Comparison of ENCODE assay signal across 18 cellular contexts in the genomic region with DNA sequence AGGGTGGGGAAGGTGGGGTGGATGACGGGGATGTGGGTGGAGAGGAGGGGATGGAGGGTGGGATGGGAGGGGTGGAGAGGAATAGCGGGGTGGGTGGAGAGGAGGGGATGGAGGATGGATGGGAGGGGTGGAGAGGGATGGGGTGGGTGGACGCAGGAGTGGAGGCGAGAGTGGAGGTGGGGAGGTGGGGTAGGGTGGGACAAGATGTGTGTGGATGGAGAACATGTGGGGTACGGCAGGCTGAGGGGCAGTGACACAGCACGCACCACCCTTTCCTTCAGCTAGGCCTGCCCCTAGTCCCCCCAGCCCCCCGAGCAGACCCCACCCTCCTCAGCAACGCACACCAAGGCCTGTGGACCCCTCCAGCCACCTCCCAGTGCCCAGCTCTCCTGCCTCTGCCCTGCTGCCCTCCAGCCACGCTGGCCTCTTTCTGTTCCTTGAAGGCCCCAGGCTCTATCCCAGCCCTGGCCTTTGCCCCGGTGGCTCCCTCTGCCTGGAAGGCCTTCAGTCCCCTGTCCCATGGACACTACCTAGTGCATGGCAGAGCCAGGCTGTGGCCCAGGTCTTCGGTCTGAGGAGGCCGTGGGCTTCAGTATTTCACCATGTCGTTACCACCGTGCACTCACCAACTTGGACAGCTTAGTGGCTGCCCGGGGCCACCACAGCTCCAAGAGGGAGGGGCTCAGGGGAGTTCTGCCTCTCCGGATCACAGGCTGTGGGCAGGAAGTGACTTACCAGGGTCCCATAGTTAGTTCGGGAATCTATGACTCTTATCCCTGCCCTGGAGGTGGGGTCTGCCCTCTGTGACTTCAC.
"Had no signal": no experiment of that assay in that cellular context is flagged by ENCODE, and none has a peak within 500 bp of the region (broad histone marks: within the 10 kb centered on the region; RNA-seq: fewer than 3 reads in every experiment).

No MANE protein-coding gene starts in this region.

- H3K4me1 Mint-ChIP-seq: activated B cell treated with CpG ODN at 0.5 μM for 24 hours; activated naive CD8-positive, alpha-beta T cell treated with anti-CD3 and anti-CD28 coated beads for 36 hours had no signal

- ATAC-seq: activated CD8-positive, alpha-beta T cell treated with anti-CD3 and anti-CD28 coated beads for 36 hours; activated T-cell treated with anti-CD3 and anti-CD28 coated beads, Interleukin-2, amount 50 U/mL, for 4 hours; effector memory CD8-positive, alpha-beta T cell; sciatic nerve had no signal

- DNase-seq: activated B cell treated with CpG ODN at 0.5 μM for 24 hours; activated CD4-positive, alpha-beta T cell treated with anti-CD3 and anti-CD28 coated beads for 48 hours; activated CD8-positive, alpha-beta T cell treated with anti-CD3 and anti-CD28 coated beads for 36 hours; activated gamma-delta T cell; activated naive CD8-positive, alpha-beta T cell treated with anti-CD3 and anti-CD28 coated beads for 36 hours; activated T-cell treated with anti-CD3 and anti-CD28 coated beads, Interleukin-2, amount 50 U/mL, for 4 hours; central memory CD4-positive, alpha-beta T cell; effector memory CD8-positive, alpha-beta T cell; foreskin melanocyte; nephron progenitor cell; stomach; uterus had no signal

- H3K27ac Mint-ChIP-seq: activated B cell treated with CpG ODN at 0.5 μM for 24 hours; activated CD8-positive, alpha-beta T cell treated with anti-CD3 and anti-CD28 coated beads for 36 hours; activated naive CD8-positive, alpha-beta T cell treated with anti-CD3 and anti-CD28 coated beads for 36 hours; brain; dendritic cell treated with granulocyte-macrophage colony-stimulating factor and Interleukin-4, amounts not matched to agents 40 ng/mL and 50 ng/mL, for 4 days; effector memory CD8-positive, alpha-beta T cell; nephron progenitor cell; T-helper 2 cell treated with Interferon-gamma antibody and Interleukin-4, amounts not matched to agents 5 μg/mL and 100 μg/mL, for 36 hours had no signal

- H3K27me3 Mint-ChIP-seq: activated CD8-positive, alpha-beta T cell treated with anti-CD3 and anti-CD28 coated beads for 36 hours; activated naive CD8-positive, alpha-beta T cell treated with anti-CD3 and anti-CD28 coated beads for 36 hours; dendritic cell treated with granulocyte-macrophage colony-stimulating factor and Interleukin-4, amounts not matched to agents 40 ng/mL and 50 ng/mL, for 4 days had no signal

- H3K4me1 ChIP-seq: stomach, uterus had no signal

- H3K9me3 ChIP-seq: stomach, thoracic aorta, uterus had no signal

- H3K36me3 ChIP-seq: stomach, thoracic aorta, uterus had no signal

- H3K4me3 ChIP-seq: stomach, thoracic aorta, uterus had no signal

- H3K9me3 Mint-ChIP-seq: activated B cell treated with CpG ODN at 0.5 μM for 24 hours; activated CD8-positive, alpha-beta T cell treated with anti-CD3 and anti-CD28 coated beads for 36 hours; activated naive CD8-positive, alpha-beta T cell treated with anti-CD3 and anti-CD28 coated beads for 36 hours; activated T-cell treated with anti-CD3 and anti-CD28 coated beads, Interleukin-2, amount 50 U/mL, for 4 hours; effector memory CD8-positive, alpha-beta T cell; nephron progenitor cell; T-helper 2 cell treated with Interferon-gamma antibody and Interleukin-4, amounts not matched to agents 5 μg/mL and 100 μg/mL, for 36 hours had no signal

- H3K36me3 Mint-ChIP-seq: activated naive CD8-positive, alpha-beta T cell treated with anti-CD3 and anti-CD28 coated beads for 36 hours; brain had no signal

- H3K27ac ChIP-seq: epithelial cell of prostate, stomach, thoracic aorta had no signal

- H3K4me3 Mint-ChIP-seq: activated B cell treated with CpG ODN at 0.5 μM for 24 hours; activated CD8-positive, alpha-beta T cell treated with anti-CD3 and anti-CD28 coated beads for 36 hours; activated naive CD8-positive, alpha-beta T cell treated with anti-CD3 and anti-CD28 coated beads for 36 hours; activated T-cell treated with anti-CD3 and anti-CD28 coated beads, Interleukin-2, amount 50 U/mL, for 4 hours; brain; dendritic cell treated with granulocyte-macrophage colony-stimulating factor and Interleukin-4, amounts not matched to agents 40 ng/mL and 50 ng/mL, for 4 days; effector memory CD8-positive, alpha-beta T cell; nephron progenitor cell; T-helper 2 cell treated with Interferon-gamma antibody and Interleukin-4, amounts not matched to agents 5 μg/mL and 100 μg/mL, for 36 hours had no signal

- H3K27me3 ChIP-seq: uterus had no signal
